1 cellular context compared by ENCODE assay signal in genomic region chr2:69948032-69948962, GRCh38.
TF ChIP-seq lines count a peak whose summit lies in the region.

No MANE protein-coding gene starts in this region.

TF ChIP-seq in endothelial cell of umbilical vein, 7 proteins besides CTCF, POLR2A, EP300 and RAD21 (continued from another document):
- no peak for TF ChIP-seq EZH2 (IDR thresholded peaks at IDR 0.05; ENCODE audit: borderline replicate concordance, low read depth, low read length, severe bottlenecking)
